1 cellular context compared by ENCODE assay signal in genomic region chr11:76208438-76208828, GRCh38.
TF ChIP-seq lines count a peak whose summit lies in the region.

No MANE protein-coding gene starts in this region.

TF ChIP-seq in HEK293, 187 proteins besides CTCF, POLR2A, EP300 and RAD21 (continued from another document):
- TF ChIP-seq ZBTB6 (tag by site-specific recombination; IDR thresholded peaks at IDR 0.05): no peak
- no peak for TF ChIP-seq ZFP3 (tag by site-specific recombination; IDR thresholded peaks at IDR 0.05; ENCODE audit: low read depth)
- no peak for TF ChIP-seq ZNF514 (tag by site-specific recombination; IDR thresholded peaks at IDR 0.05)
- TF ChIP-seq ZNF423 (tag by site-specific recombination; IDR thresholded peaks at IDR 0.05): peak; percentile 60; the same call in 1 of the 2 replicates
- TF ChIP-seq ZNF433 (tag by site-specific recombination; IDR thresholded peaks at IDR 0.05; ENCODE audit: low read depth): no peak
- no peak for TF ChIP-seq ZNF223 (tag by site-specific recombination; IDR thresholded peaks at IDR 0.05)
